9 cellular contexts compared by ENCODE assay signal in genomic region chr1:228488818-228489674, GRCh38. TPM values are rescaled to one million over a fixed set of nuclear protein-coding genes. Genes with fewer than 3 reads are reported as not detected.
DNase-seq lines count a peak whose midpoint lies in the region; ATAC-seq, FAIRE-seq and TF ChIP-seq lines count a peak whose summit lies in the region.
"Had no signal": no experiment of that assay in that cellular context is flagged by ENCODE, and none has a peak within 500 bp of the region (broad histone marks: within the 10 kb centered on the region; RNA-seq: fewer than 3 reads in every experiment).

No MANE protein-coding gene starts in this region.

- SMC1A ChIA-PET in GM12878 (lab: Charles Lee; ENCODE audit: uncharacterized antibody, unreplicated experiment) = interaction anchor here (0.6 to 1.7 kb wide), 3 partner anchors 9 to 31 kb away, joined by 3 to 7 read pairs (median 4); no protein-coding TSS in a partner anchor

- H2AFZ ChIP-seq in GM12878 (ENCODE audit: control insufficient read depth, low read depth, low read length) = no peak overlapping the region

- 76% methylated on average over 9 of the region's 9 CpGs for WGBS in GM12878 (ENCODE audit: insufficient coverage, insufficient replicate concordance, low lambda C conversion rate, missing lambda C conversion rate)
- 84 to 95% methylated on average over 3 to 9 of the region's 9 CpGs for WGBS in transverse colon (ENCODE audit: low coverage in 1 of 2), 2 donors

- RAD21 ChIA-PET in GM12878 (lab: Charles Lee; ENCODE audit: unreplicated experiment) = interaction anchor here (0.7 kb wide), 1 partner anchor 1172 kb away, joined by 3 read pairs; no protein-coding TSS in a partner anchor

- no peaks in the 10 kb centered on the region for H4K20me1 ChIP-seq in GM12878 (ENCODE audit: control insufficient read depth, insufficient read depth)

- TF ChIP-seq EP300 in GM12878 (IDR thresholded peaks at IDR 0.05; ENCODE audit: borderline replicate concordance in 1 of 2, control insufficient read depth in 1 of 2, low read depth in 2 of 2, low read length in 2 of 2) (no peak), transverse colon (IDR thresholded peaks at IDR 0.05; ENCODE audit: low read depth) (no peak)

- H3K79me2 ChIP-seq in GM12878 (ENCODE audit: control insufficient read depth, insufficient read depth, low read length) = peaks cover 21% of the 10 kb centered on the region

- TF ChIP-seq CTCF in BJ (IDR thresholded peaks at IDR 0.05; ENCODE audit: insufficient read depth, low read depth, low read length) (no peak), GM12878 (IDR thresholded peaks at IDR 0.05 in 2 of 3, conservative IDR thresholded peaks at IDR 0.05 in 1 of 3; ENCODE audit: control insufficient read depth in 2 of 3, extremely low read depth in 1 of 3, insufficient read depth in 1 of 3, low read depth in 3 of 3, low read length in 3 of 3) (no peak), transverse colon (IDR thresholded peaks at IDR 0.05) (no peak)

- H3K9me3 ChIP-seq in HUES6 (ENCODE audit: control insufficient read depth, insufficient read depth, low read depth, low read length) = no peaks in the 10 kb centered on the region
- no peaks in the 10 kb centered on the region for H3K9me3 ChIP-seq in GM12878 (replicated peaks; ENCODE audit: control insufficient read depth, insufficient read depth, low read length)
- no peaks in the 10 kb centered on the region for H3K9me3 ChIP-seq in muscle layer of duodenum (ENCODE audit: control insufficient read depth in 1 of 2, low read length in 2 of 2)
- H3K9me3 ChIP-seq in transverse colon = no peaks in the 10 kb centered on the region

- H3K27me3 ChIP-seq in BJ (ENCODE audit: control insufficient read depth, insufficient read depth, low read length) = no peaks in the 10 kb centered on the region
- no peaks in the 10 kb centered on the region for H3K27me3 ChIP-seq in HUES6 (ENCODE audit: control insufficient read depth, insufficient read depth, low read length)
- H3K27me3 ChIP-seq in GM12878 (replicated peaks in 1 of 2; ENCODE audit: control insufficient read depth in 2 of 2, insufficient read depth in 2 of 2, low read length in 1 of 2) = no peaks in the 10 kb centered on the region
- no peaks in the 10 kb centered on the region for H3K27me3 ChIP-seq in muscle layer of duodenum (ENCODE audit: low read depth, low read length)
- no peaks in the 10 kb centered on the region for H3K27me3 ChIP-seq in transverse colon

- POLR2A ChIA-PET in BJ (lab: Charles Lee) = no interaction called here
- POLR2A ChIA-PET in GM12878 (lab: Charles Lee) = interaction anchor here (1.5 kb wide), 1 partner anchor 82 kb away, joined by 6 read pairs; the partner anchor contains the start of gene TRIM11

- CTCF ChIA-PET in BJ (lab: Yijun Ruan, JAX) = interaction anchor here (0.6 to 1.5 kb wide), 3 partner anchors 26 to 174 kb away, joined by 3 to 5 read pairs (median 4); no protein-coding TSS in a partner anchor
- CTCF ChIA-PET in GM12878 (lab: Yijun Ruan, JAX) = interaction anchor here (0.6 to 3.1 kb wide), 2 partner anchors 12 to 1757 kb away, joined by 3 to 24 read pairs; no protein-coding TSS in a partner anchor

- H3K27ac ChIP-seq in HUES6 (ENCODE audit: low read depth, low read length) = no peak overlapping the region
- H3K27ac ChIP-seq in GM12878 (ENCODE audit: control insufficient read depth, insufficient read depth) = no peak overlapping the region
- H3K27ac ChIP-seq in muscle layer of duodenum (ENCODE audit: low read length) = no peak overlapping the region
- no peak overlapping the region for H3K27ac ChIP-seq in transverse colon

- ATAC-seq in GM12878 (no peak), GM21526 (IDR thresholded peaks at IDR 0.05; ENCODE audit: low FRiP score, unreplicated experiment) (no peak), left lobe of liver (no peak)

- intact Hi-C loops in GM12878 (cut with micrococcal nuclease; ENCODE audit: unreplicated experiment) (no loop called here), transverse colon (cut with DNase I; ENCODE audit: low total_unique reads) (no loop called here)

- peak overlapping the region; percentile 68 for H3K4me3 ChIP-seq in BJ (ENCODE audit: low read depth, low read length)
- H3K4me3 ChIP-seq in HUES6 (ENCODE audit: low read depth, low read length) = peak overlapping the region; percentile 97
- peak overlapping the region; percentile 91 for H3K4me3 ChIP-seq in GM12878
- peak overlapping the region; percentile 63 to 99 for H3K4me3 ChIP-seq in muscle layer of duodenum (ENCODE audit: low read depth in 1 of 2, low read length in 2 of 2)
- peak overlapping the region in 1 of 4 donors; percentile 69 for H3K4me3 ChIP-seq in transverse colon

- TF ChIP-seq POLR2A in GM12878 (IDR thresholded peaks at IDR 0.05; ENCODE audit: low read depth, low read length) (no peak), transverse colon (IDR thresholded peaks at IDR 0.05) (no peak)

- BruUV-seq in GM12878 (replicated peaks; lab: Mats Ljungman, UMichigan) = no TSS peak

- H3K36me3 ChIP-seq in BJ (ENCODE audit: control insufficient read depth, insufficient read depth, low read length) = peaks cover 23% of the 10 kb centered on the region
- peaks cover 44% of the 10 kb centered on the region for H3K36me3 ChIP-seq in HUES6 (ENCODE audit: control insufficient read depth, insufficient read depth, low read length)
- H3K36me3 ChIP-seq in GM12878 (ENCODE audit: control insufficient read depth in 2 of 2, insufficient read depth in 2 of 2, low read length in 1 of 2) = peaks cover 7 to 24% of the 10 kb centered on the region in 2 experiments
- peaks cover 5 to 35% of the 10 kb centered on the region in 2 donors for H3K36me3 ChIP-seq in muscle layer of duodenum (ENCODE audit: control insufficient read depth in 1 of 2, insufficient read depth in 2 of 2, low read length in 2 of 2)
- peaks cover 0 to 20% (median 7%) of the 10 kb centered on the region in 4 donors for H3K36me3 ChIP-seq in transverse colon

- no peak for DNase-seq in BJ (ENCODE audit: low read depth)
- DNase-seq in GM12878 (ENCODE audit: low read depth, low spot score) = no peak
- no peak for DNase-seq in left lobe of liver (ENCODE audit: low spot score)
- DNase-seq in transverse colon = no peak
- no peak for DNase-seq in globus pallidus (ENCODE audit: low spot score)
- DNase-seq: activated CD4-positive, CD25-positive, alpha-beta regulatory T cell had no signal

- no peak for TF ChIP-seq RAD21 in GM12878 (IDR thresholded peaks at IDR 0.05; ENCODE audit: insufficient read depth, low read depth, low read length)

- H3K4me1 ChIP-seq in HUES6 (ENCODE audit: control insufficient read depth, insufficient read depth, low read length) (peaks cover 18% of the 10 kb centered on the region), GM12878 (ENCODE audit: control insufficient read depth, insufficient read depth, low read length) (peaks cover 22% of the 10 kb centered on the region), muscle layer of duodenum (ENCODE audit: control insufficient read depth in 1 of 2, insufficient read depth in 2 of 2, low read length in 2 of 2) (peaks cover 5 to 39% of the 10 kb centered on the region in 2 donors), transverse colon (peaks cover 7 to 37% (median 19%) of the 10 kb centered on the region in 4 donors)

- H3K9ac ChIP-seq in HUES6 (ENCODE audit: low read length) (peak overlapping the region; percentile 94), GM12878 (ENCODE audit: control insufficient read depth, insufficient read depth, low read length) (peak overlapping the region; percentile 80; the same call in 1 of the 2 replicates)

- FAIRE-seq in GM12878 (lab: Jason Lieb, UNC) = no peak

- in situ Hi-C loops in GM12878 (cut with MboI) (no loop called here), transverse colon (cut with MboI; ENCODE audit: low pct_ligation_motif_present in 1 of 4, low pct_unique_long_range_greater_than_20kb in 1 of 4, low sequenced_read_pairs in 3 of 4) (no loop called here)

- peak overlapping the region; percentile 97 for H3K4me2 ChIP-seq in GM12878 (ENCODE audit: control insufficient read depth, insufficient read depth)

RNA-seq across cellular contexts. Expression of gene RNF187, which starts 1.9 kb away (rescaled TPM):
- polyA plus RNA-seq in BJ (2011; rRNA removed) (90.2 and 106 TPM in 2 replicates), GM12878 (2011; rRNA removed) (48.3 and 60.6 TPM in 2 replicates), GM12878 (2014; fragmentation: Illumina TruSeq; extraction: Trizol) (15.3 and 37.7 TPM in 2 replicates), GM12878 (2014; fragmentation: Nextera tagmentation; extraction: Ambion mirVana) (1 to 10 TPM; 2.6 to 9.7 TPM), GM12878 (2014; rRNA removed) (41.9 and 45.3 TPM in 2 replicates), GM12878 (2016; fragmentation: Nextera tagmentation; extraction: Ambion mirVana) (10 to 100 TPM in 1 of 2 experiments, 1 to 10 TPM in 1; 9.9 to 14.5 TPM)
- 51.0 and 74.6 TPM in 2 replicates for polyA minus RNA-seq in BJ (2011; rRNA and poly(A)+ RNA removed)
- total RNA-seq in GM12878 (2013; cell fraction: nucleolus; rRNA removed) = 14.5 and 16.0 TPM in 2 replicates
- total RNA-seq in GM12878 (2014; rRNA removed) (27.1 and 40.0 TPM in 2 replicates), GM12878 (2014; rRNA removed; fragmentation: Illumina TruSeq; extraction: Trizol) (30.5 and 31.8 TPM in 2 replicates), GM12878 (2021) (116 and 125 TPM in 2 replicates), left lobe of liver (60.3 TPM), transverse colon (100 to 1,000 TPM in 1 of 4 donors, 10 to 100 TPM in 3; 13.8 to 110 (median 27.1) TPM)
- 21.0 TPM for polyA plus RNA-seq in GM12878 (2011; ENCODE audit: low read depth)
- 75.9 and 79.5 TPM in 2 replicates for polyA plus RNA-seq in GM12878 (2011; cell fraction: cytosol; rRNA removed)
- polyA plus RNA-seq in GM12878 (2011; cell fraction: nucleus; rRNA removed) = 44.3 and 49.0 TPM in 2 replicates
- polyA plus RNA-seq in GM12878 (2012) = 53.3 and 70.1 TPM in 2 replicates
- polyA minus RNA-seq in GM12878 (2011; rRNA and poly(A)+ RNA removed) = 36.0 and 60.5 TPM in 2 replicates
- 27.3 and 34.6 TPM in 2 replicates for polyA minus RNA-seq in GM12878 (2011; cell fraction: cytosol; rRNA and poly(A)+ RNA removed)
- polyA minus RNA-seq in GM12878 (2011; cell fraction: nucleus; rRNA and poly(A)+ RNA removed) = 9.1 and 16.1 TPM in 2 replicates
